ENCODE assay signal across 12 cellular contexts in genomic region chr12:130053641-130054040, GRCh38.
DNase-seq lines count a peak whose midpoint lies in the region; ATAC-seq and TF ChIP-seq lines count a peak whose summit lies in the region.
"Had no signal": no experiment of that assay in that cellular context is flagged by ENCODE, and none has a peak within 500 bp of the region (broad histone marks: within the 10 kb centered on the region; RNA-seq: fewer than 3 reads in every experiment).

No MANE protein-coding gene starts in this region.

- H2AFZ ChIP-seq in neural progenitor cell (replicated peaks), result no peak overlapping the region

- DNase-seq in Daoy (ENCODE audit: low read depth) (peak; percentile 52), NCI-H1417 (lab: John Stamatoyannopoulos, UW) (peak in 2 of 3 experiments; percentile 79 to 89), WTC11 (ENCODE audit: low spot score) (peak; percentile 19), neural progenitor cell (ENCODE audit: low spot score) (peak; percentile 70)
- DNase-seq: activated effector memory CD4-positive, alpha-beta T cell treated with anti-CD3 and anti-CD28 coated beads, Interleukin-2, amount 50 U/mL, for 16 hours; NCI-H2081; ovary had no signal

- no peak for TF ChIP-seq CTCF in WTC11 (IDR thresholded peaks at IDR 0.05)
- no peak for TF ChIP-seq CTCF in neural progenitor cell (IDR thresholded peaks at IDR 0.05)

- peaks cover 94% of the 10 kb centered on the region for H3K27me3 ChIP-seq in neural progenitor cell
- H3K27me3 ChIP-seq: ovary had no signal

- H3K27ac Mint-ChIP-seq in WTC11, result no peak overlapping the region
- no peak overlapping the region for H3K27ac Mint-ChIP-seq in neural progenitor cell
- H3K27ac Mint-ChIP-seq: stimulated activated naive CD8-positive, alpha-beta T cell treated with anti-CD3 and anti-CD28 coated beads, Interleukin-15, Interleukin-2, amounts not matched to agents 100 ng/mL and 50 ng/mL, for 24 hours had no signal

- H3K9me3 Mint-ChIP-seq in WTC11 (peaks cover 58% of the 10 kb centered on the region), neural progenitor cell (peaks cover 19% of the 10 kb centered on the region)

- POLR2A ChIA-PET in WTC11 (lab: Charles Lee), result no interaction called here

- no peaks in the 10 kb centered on the region for H3K4me1 ChIP-seq in neural progenitor cell

- no peak overlapping the region for H3K27ac ChIP-seq in neural progenitor cell
- H3K27ac ChIP-seq: ovary had no signal

- H3K36me3 ChIP-seq in neural progenitor cell, result no peaks in the 10 kb centered on the region
- H3K36me3 ChIP-seq: ovary had no signal

- H3F3A ChIP-seq in neural progenitor cell (ENCODE audit: low read depth), result peaks cover 15% of the 10 kb centered on the region

- H3K9ac ChIP-seq in neural progenitor cell, result no peak overlapping the region

- H3K4me3 ChIP-seq in neural progenitor cell, result no peak overlapping the region
- H3K4me3 ChIP-seq: GM12878, ovary had no signal

- ATAC-seq in WTC11, result peak; percentile 50; the same call in 1 of the 2 replicates
- no peak for ATAC-seq in GM18909 (IDR thresholded peaks at IDR 0.05; ENCODE audit: poor library complexity, unreplicated experiment)
- no peak for ATAC-seq in GM18858 (IDR thresholded peaks at IDR 0.05; ENCODE audit: unreplicated experiment)
- no peak for ATAC-seq in HG03196 (IDR thresholded peaks at IDR 0.05; ENCODE audit: unreplicated experiment)
- ATAC-seq: GM12878 had no signal

- H3K4me3 Mint-ChIP-seq in WTC11, result no peak overlapping the region
- no peak overlapping the region for H3K4me3 Mint-ChIP-seq in neural progenitor cell
- H3K4me3 Mint-ChIP-seq: stimulated activated naive CD8-positive, alpha-beta T cell treated with anti-CD3 and anti-CD28 coated beads, Interleukin-15, Interleukin-2, amounts not matched to agents 100 ng/mL and 50 ng/mL, for 24 hours had no signal

- H3K4me1 Mint-ChIP-seq in WTC11 (no peaks in the 10 kb centered on the region), neural progenitor cell (peaks cover 22% of the 10 kb centered on the region)

- peaks cover 62% of the 10 kb centered on the region for H3K36me3 Mint-ChIP-seq in WTC11
- peaks cover 9% of the 10 kb centered on the region for H3K36me3 Mint-ChIP-seq in neural progenitor cell

- H4K20me1 ChIP-seq in neural progenitor cell (ENCODE audit: low read depth), result no peaks in the 10 kb centered on the region

- no peak overlapping the region for H3K4me2 ChIP-seq in neural progenitor cell

- H3K27me3 Mint-ChIP-seq in WTC11 (ENCODE audit: low read depth), result peaks cover 44% of the 10 kb centered on the region
- peaks cover 24% of the 10 kb centered on the region for H3K27me3 Mint-ChIP-seq in neural progenitor cell (ENCODE audit: insufficient read depth, low read depth)

- H3K79me2 ChIP-seq in neural progenitor cell (ENCODE audit: low read depth), result no peaks in the 10 kb centered on the region

- no peaks in the 10 kb centered on the region for H3K9me3 ChIP-seq in neural progenitor cell (ENCODE audit: low read depth)
- H3K9me3 ChIP-seq: ovary had no signal

- CTCF ChIA-PET in WTC11 (lab: Charles Lee), result no interaction called here

TF ChIP-seq in WTC11, 78 proteins besides CTCF, POLR2A, EP300 and RAD21:
- TF ChIP-seq ZNF138 (CRISPR knock-in tag; conservative IDR thresholded peaks at IDR 0.05), result no peak
- no peak for TF ChIP-seq SOX15 (CRISPR knock-in tag; IDR thresholded peaks at IDR 0.05)
- TF ChIP-seq ATF1 (CRISPR knock-in tag; IDR thresholded peaks at IDR 0.05), result no peak
- no peak for TF ChIP-seq ZNF425 (CRISPR knock-in tag; conservative IDR thresholded peaks at IDR 0.05)
- TF ChIP-seq ZNF416 (CRISPR knock-in tag; IDR thresholded peaks at IDR 0.05), result no peak
- TF ChIP-seq TP53 (CRISPR knock-in tag; IDR thresholded peaks at IDR 0.05), result no peak
- TF ChIP-seq MXD4 (CRISPR knock-in tag; IDR thresholded peaks at IDR 0.05; ENCODE audit: borderline replicate concordance), result no peak
- no peak for TF ChIP-seq ZNF532 (CRISPR knock-in tag; IDR thresholded peaks at IDR 0.05; ENCODE audit: borderline replicate concordance)
- TF ChIP-seq NFYB (CRISPR knock-in tag; conservative IDR thresholded peaks at IDR 0.05; ENCODE audit: low read depth), result no peak
- no peak for TF ChIP-seq ATF2 (CRISPR knock-in tag; IDR thresholded peaks at IDR 0.05; ENCODE audit: borderline replicate concordance, low read depth)
- TF ChIP-seq PRRX2 (CRISPR knock-in tag; IDR thresholded peaks at IDR 0.05), result no peak
- TF ChIP-seq ZNF263 (CRISPR knock-in tag; IDR thresholded peaks at IDR 0.05; ENCODE audit: low read depth), result no peak
- TF ChIP-seq E2F1 (CRISPR knock-in tag; IDR thresholded peaks at IDR 0.05), result no peak
TF ChIP-seq in WTC11: peak in this region for 0.

Comparison
In these comparisons a context has a peak if more than half of its experiments do, and no peak if none do; other contexts are left out.
1. DNase-seq: peak in every context shown above with its lines; median percentile 84 in NCI-H1417; 70 in neural progenitor cell; 52 in Daoy; 19 in WTC11.